ENCODE assay signal across 8 cellular contexts in the genomic region with DNA sequence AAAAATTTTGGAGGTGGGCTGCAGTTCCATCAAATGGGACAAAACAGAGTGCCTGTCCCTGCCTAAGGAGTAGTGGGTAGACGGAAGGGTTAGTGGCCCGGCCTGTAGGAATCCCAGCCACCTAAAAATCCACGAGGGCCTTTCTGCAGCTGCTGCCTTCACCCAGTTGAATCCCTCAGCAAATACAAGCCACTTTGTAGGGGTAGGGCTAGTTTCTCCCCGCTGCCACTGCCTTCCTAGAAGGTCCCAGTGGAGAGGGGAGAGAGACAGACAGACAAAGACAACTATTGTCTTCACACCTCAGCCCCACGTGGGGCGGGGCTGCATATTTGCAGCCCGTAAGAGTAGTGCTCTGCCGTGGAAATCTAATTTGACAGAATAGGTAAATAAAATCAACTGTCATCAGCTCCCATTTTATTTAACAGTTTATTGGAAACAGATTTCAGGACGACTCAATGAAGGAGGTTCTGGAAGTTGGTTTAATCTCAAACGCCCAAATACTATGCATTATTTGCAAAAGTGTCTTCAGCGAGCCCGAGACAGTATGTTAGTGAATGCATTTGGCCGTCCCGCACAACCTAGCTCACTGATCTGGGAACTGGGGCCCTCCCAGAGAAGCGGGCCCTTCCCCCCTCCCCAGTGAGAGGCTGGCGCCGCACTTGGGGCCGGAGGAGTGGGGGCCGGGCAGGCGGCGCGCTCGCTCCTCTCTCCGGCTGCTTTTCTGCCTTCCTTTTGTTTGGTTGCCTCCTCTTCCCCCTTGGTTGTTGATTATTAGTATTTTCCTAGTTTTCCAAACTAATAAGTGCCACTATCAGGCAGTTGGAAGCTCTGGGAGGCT.
A peak's percentile ranks its signal among the peaks of the same experiment; 100 is the strongest.
DNase-seq lines count a peak whose midpoint lies in the region; ATAC-seq and TF ChIP-seq lines count a peak whose summit lies in the region.

No MANE protein-coding gene starts in this region.

- ATAC-seq in sciatic nerve (peak; percentile 83), HG03095 (IDR thresholded peaks at IDR 0.05; ENCODE audit: unreplicated experiment) (no peak)

- no peak overlapping the region for H3K9ac ChIP-seq in iPS-20b (ENCODE audit: low read depth, low read length)

- DNase-seq in astrocyte of the cerebellum (ENCODE audit: low read depth) (no peak), sciatic nerve (ENCODE audit: low spot score) (no peak), NCI-H1105 treated with DMSO at 0.1 percent for 48 hours (lab: John Stamatoyannopoulos, UW) (no peak), NCI-H1694 treated with DMSO at 0.1 percent for 48 hours (lab: John Stamatoyannopoulos, UW) (no peak), NCI-H2227 treated with DMSO at 0.1 percent for 48 hours (lab: John Stamatoyannopoulos, UW) (no peak)

- H3K4me1 ChIP-seq in iPS-20b (ENCODE audit: insufficient read depth, low read length), result peaks cover 19% of the 10 kb centered on the region

- in situ Hi-C loops in astrocyte of the cerebellum (cut with HindIII; ENCODE audit: low sequenced_read_pairs), result no loop called here

- H3K4me3 ChIP-seq in GM08714 (ENCODE audit: low read length) (peak overlapping the region; percentile 29; the same call in 1 of the 2 replicates), astrocyte of the cerebellum (ENCODE audit: low read depth, low read length) (peak overlapping the region; percentile 29), iPS-20b (ENCODE audit: low read length) (peak overlapping the region; percentile 58)

- no peak overlapping the region for H3K27ac ChIP-seq in iPS-20b (ENCODE audit: low read length)

- no peaks in the 10 kb centered on the region for H3K36me3 ChIP-seq in iPS-20b (ENCODE audit: insufficient read depth, low read depth, low read length)

- intact Hi-C loops in sciatic nerve (cut with DNase I), result no loop called here

- peaks cover 100% of the 10 kb centered on the region for H3K27me3 ChIP-seq in iPS-20b (ENCODE audit: insufficient read depth, low read length)

- H3K9me3 ChIP-seq in iPS-20b (ENCODE audit: insufficient read depth, low read depth, low read length), result no peaks in the 10 kb centered on the region; the same call in 1 of the 2 replicates

- TF ChIP-seq CTCF in astrocyte of the cerebellum (IDR thresholded peaks at IDR 0.05; ENCODE audit: low read depth, low read length, missing control alignments), result no peak
